2 cellular contexts compared by ENCODE assay signal in genomic region chr7:144134116-144134515, GRCh38.
TF ChIP-seq lines count a peak whose summit lies in the region.

No MANE protein-coding gene starts in this region.

TF ChIP-seq in HepG2, 621 proteins besides CTCF, POLR2A, EP300 and RAD21:
- TF ChIP-seq RFX1 (IDR thresholded peaks at IDR 0.05) (peak; percentile 35; the same call in 1 of the 2 replicates), SOX5 (CRISPR knock-in tag; IDR thresholded peaks at IDR 0.05; ENCODE audit: borderline replicate concordance) (no peak)
TF ChIP-seq in HepG2: peak in this region for 1.

TF ChIP-seq in K562, 482 proteins besides CTCF, POLR2A, EP300 and RAD21:
- TF ChIP-seq SP1 (CRISPR knock-in tag; IDR thresholded peaks at IDR 0.05) (no peak), RFX1 (IDR thresholded peaks at IDR 0.05) (peak; percentile 87)
TF ChIP-seq in K562: peak in this region for 1.
